ENCODE assay signal across 9 cellular contexts in genomic region chr3:17632401-17633100, GRCh38.
DNase-seq lines count a peak whose midpoint lies in the region; ATAC-seq and TF ChIP-seq lines count a peak whose summit lies in the region.
"Had no signal": no experiment of that assay in that cellular context is flagged by ENCODE, and none has a peak within 500 bp of the region (broad histone marks: within the 10 kb centered on the region; RNA-seq: fewer than 3 reads in every experiment).

No MANE protein-coding gene starts in this region.

- H3K36me3 ChIP-seq in neutrophil (no peaks in the 10 kb centered on the region), BE2C (no peaks in the 10 kb centered on the region)

- peaks cover 16 to 31% of the 10 kb centered on the region in 2 experiments for H3K4me1 ChIP-seq in neutrophil (ENCODE audit: control insufficient read depth in 1 of 2, insufficient read depth in 1 of 2, low read depth in 1 of 2, low read length in 1 of 2)
- H3K4me1 ChIP-seq in BE2C: no peaks in the 10 kb centered on the region

- peak overlapping the region; percentile 65 for H3K27ac ChIP-seq in neutrophil

- H3K27me3 ChIP-seq in neutrophil: no peaks in the 10 kb centered on the region
- H3K27me3 ChIP-seq in BE2C: no peaks in the 10 kb centered on the region

- TF ChIP-seq CTCF in neutrophil (IDR thresholded peaks at IDR 0.05) (no peak), BE2C (IDR thresholded peaks at IDR 0.05; ENCODE audit: low read depth, low read length) (no peak)

- H3K9me3 ChIP-seq in neutrophil (no peaks in the 10 kb centered on the region), BE2C (no peaks in the 10 kb centered on the region)
- H3K9me3 ChIP-seq: mucosa of descending colon had no signal

- H3K4me3 ChIP-seq in neutrophil (ENCODE audit: low read depth in 1 of 2, low read length in 1 of 2) (peak overlapping the region in 1 of 2 experiments; percentile 11), BE2C (ENCODE audit: low read depth, low read length) (no peak overlapping the region)
- H3K4me3 ChIP-seq: mucosa of descending colon had no signal

- DNase-seq in LHCN-M2 (ENCODE audit: low read depth): peak; percentile 74
- DNase-seq in amniotic stem cell (lab: John Stamatoyannopoulos, UW): peak; percentile 44
- DNase-seq in nucleus accumbens (lab: John Stamatoyannopoulos, UW): no peak
- DNase-seq in BE2C: no peak

- peak; percentile 59 for ATAC-seq in GM18858 (IDR thresholded peaks at IDR 0.05; ENCODE audit: unreplicated experiment)
- no peak for ATAC-seq in HG02642 (IDR thresholded peaks at IDR 0.05; ENCODE audit: poor library complexity, unreplicated experiment)
- ATAC-seq in GM19455 (IDR thresholded peaks at IDR 0.05; ENCODE audit: unreplicated experiment): no peak
- ATAC-seq: mucosa of descending colon had no signal

Comparison
In these comparisons a context has a peak if more than half of its experiments do, and no peak if none do; other contexts are left out.
1. DNase-seq: peak in LHCN-M2 (single experiment) and amniotic stem cell (single experiment); none in nucleus accumbens (0 of 56) and BE2C (single experiment).